9 cellular contexts compared by ENCODE assay signal in genomic region chr10:109934958-109935793, GRCh38. TPM values are rescaled to one million over a fixed set of nuclear protein-coding genes. Genes with fewer than 3 reads are reported as not detected.
A peak's percentile ranks its signal among the peaks of the same experiment; 100 is the strongest.
DNase-seq lines count a peak whose midpoint lies in the region; ATAC-seq, FAIRE-seq and TF ChIP-seq lines count a peak whose summit lies in the region.
"Had no signal": no experiment of that assay in that cellular context is flagged by ENCODE, and none has a peak within 500 bp of the region (broad histone marks: within the 10 kb centered on the region; RNA-seq: fewer than 3 reads in every experiment).

No MANE protein-coding gene starts in this region.

- FAIRE-seq in astrocyte (lab: Jason Lieb, UNC) = no peak
- FAIRE-seq in GM12891 (lab: Jason Lieb, UNC) = no peak

- peaks cover 13% of the 10 kb centered on the region for H3K4me1 Mint-ChIP-seq in astrocyte (ENCODE audit: low read depth, unreplicated experiment)

- H3K27me3 Mint-ChIP-seq in astrocyte (ENCODE audit: low read depth, unreplicated experiment) = no peaks in the 10 kb centered on the region

- H3K79me2 ChIP-seq in astrocyte (ENCODE audit: insufficient read depth, low read length) (no peaks in the 10 kb centered on the region), MM.1S (ENCODE audit: low read length) (no peaks in the 10 kb centered on the region)

- H3K36me3 ChIP-seq in astrocyte (ENCODE audit: insufficient read depth, low read length) = no peaks in the 10 kb centered on the region
- H3K36me3 ChIP-seq in kidney epithelial cell (ENCODE audit: control insufficient read depth, insufficient read depth, low read length) = no peaks in the 10 kb centered on the region
- no peaks in the 10 kb centered on the region for H3K36me3 ChIP-seq in MM.1S (replicated peaks; ENCODE audit: insufficient read depth, low read length)

- H3K9me2 ChIP-seq in MM.1S (replicated peaks; ENCODE audit: insufficient read depth, low read length) = no peaks in the 10 kb centered on the region

- H3K9ac ChIP-seq in astrocyte (ENCODE audit: low read length) (no peak overlapping the region), MM.1S (ENCODE audit: low read length) (no peak overlapping the region)

- TF ChIP-seq CTCF in astrocyte (IDR thresholded peaks at IDR 0.05; ENCODE audit: insufficient read depth, low read depth, low read length) (no peak), kidney epithelial cell (IDR thresholded peaks at IDR 0.05; ENCODE audit: insufficient read depth, low read length, poor library complexity, severe bottlenecking) (no peak), MM.1S (IDR thresholded peaks at IDR 0.05; ENCODE audit: low read length) (no peak)

- no peaks in the 10 kb centered on the region for H3K9me3 ChIP-seq in astrocyte (ENCODE audit: insufficient read depth, low read depth, low read length)
- H3K9me3 ChIP-seq in MM.1S (replicated peaks; ENCODE audit: insufficient read depth, low read length) = no peaks in the 10 kb centered on the region

- H3K4me3 ChIP-seq in astrocyte (ENCODE audit: insufficient read depth, low read depth, low read length) (no peak overlapping the region), kidney epithelial cell (ENCODE audit: low read depth, low read length) (no peak overlapping the region), MM.1S (ENCODE audit: low read length) (no peak overlapping the region)

- no peaks in the 10 kb centered on the region for H3K36me3 Mint-ChIP-seq in astrocyte (ENCODE audit: low read depth, unreplicated experiment)

- H3F3A ChIP-seq in MM.1S (ENCODE audit: insufficient read depth, low read length) = no peaks in the 10 kb centered on the region

- peak; percentile 19 to 23 for DNase-seq in stimulated activated CD4-positive, alpha-beta T cell treated with anti-CD3 and anti-CD28 coated beads, Interleukin-2, amount 100 ng/mL, for 24 hours
- DNase-seq in stimulated activated CD4-positive, alpha-beta T cell treated with anti-CD3 and anti-CD28 coated beads, Interleukin-2, amount 100 ng/mL, for 48 hours = no peak
- peak; percentile 86 for DNase-seq in astrocyte (ENCODE audit: low read depth)
- DNase-seq in kidney epithelial cell (ENCODE audit: low read depth) = peak; percentile 80
- DNase-seq in GM12891 (ENCODE audit: insufficient read length, low spot score) = no peak
- no peak for DNase-seq in cerebellar nuclear complex (lab: John Stamatoyannopoulos, UW)
- no peak for DNase-seq in MM.1S
- DNase-seq: occipital lobe had no signal

- no peak overlapping the region for H3K27ac ChIP-seq in astrocyte (ENCODE audit: low read depth, low read length)
- no peak overlapping the region for H3K27ac ChIP-seq in MM.1S (ENCODE audit: low read length)

- H3K4me1 ChIP-seq in astrocyte (ENCODE audit: insufficient read depth, low read length) = peaks cover 5% of the 10 kb centered on the region
- 0 out of 2 replicates have a peak, but pooled peaks cover 3% of the 10 kb centered on the region for H3K4me1 ChIP-seq in MM.1S (ENCODE audit: low read length)

- H3K27me3 ChIP-seq in astrocyte (ENCODE audit: insufficient read depth, low read length) (no peaks in the 10 kb centered on the region), kidney epithelial cell (ENCODE audit: control insufficient read depth, insufficient read depth, low read length) (no peaks in the 10 kb centered on the region), MM.1S (replicated peaks; ENCODE audit: insufficient read depth, low read length) (no peaks in the 10 kb centered on the region)

- peak overlapping the region; percentile 24 for H3K27ac Mint-ChIP-seq in astrocyte (ENCODE audit: unreplicated experiment)

- H4K20me1 ChIP-seq in astrocyte (ENCODE audit: insufficient read depth, low read length) = no peaks in the 10 kb centered on the region
- no peaks in the 10 kb centered on the region for H4K20me1 ChIP-seq in MM.1S (ENCODE audit: insufficient read depth, low read length)

- no peak for TF ChIP-seq POLR2A in GM12891 (IDR thresholded peaks at IDR 0.05; ENCODE audit: low read depth, low read length)

- peak overlapping the region; percentile 50 for H3K4me2 ChIP-seq in astrocyte (ENCODE audit: low read length)
- H3K4me2 ChIP-seq in MM.1S (ENCODE audit: low read depth, low read length) = no peak overlapping the region

- H2AFZ ChIP-seq in astrocyte (ENCODE audit: low read depth, low read length) (peak overlapping the region; percentile 55), MM.1S (ENCODE audit: low read length) (no peak overlapping the region)

- ATAC-seq in HG02798 (IDR thresholded peaks at IDR 0.05; ENCODE audit: poor library complexity, unreplicated experiment) = no peak

- no peak overlapping the region for H3K4me3 Mint-ChIP-seq in astrocyte (ENCODE audit: unreplicated experiment)

- no peaks in the 10 kb centered on the region for H3K9me3 Mint-ChIP-seq in astrocyte (ENCODE audit: unreplicated experiment)

TF ChIP-seq in GM12891, 5 proteins besides CTCF, POLR2A, EP300 and RAD21:
- TF ChIP-seq SPI1 (IDR thresholded peaks at IDR 0.05; ENCODE audit: low read depth, low read length) (no peak), PAX5 (IDR thresholded peaks at IDR 0.05; ENCODE audit: insufficient read depth, low read length, severe bottlenecking) (no peak), POU2F2 (IDR thresholded peaks at IDR 0.05; ENCODE audit: low read depth, low read length) (no peak), POLR2AphosphoS5 (IDR thresholded peaks at IDR 0.05; ENCODE audit: low read depth, low read length) (no peak), TAF1 (IDR thresholded peaks at IDR 0.05; ENCODE audit: low read depth, low read length) (no peak)

RNA-seq across cellular contexts. Expression of gene XPNPEP1, which starts 11.9 kb away (rescaled TPM):
- 100 and 104 TPM in 2 replicates for total RNA-seq in astrocyte
- 94.6 and 111 TPM in 2 replicates for total RNA-seq in kidney epithelial cell
- 40.8 TPM for polyA plus RNA-seq in GM12891 (2012; ENCODE audit: low read depth, missing spikeins)

Comparison
In these comparisons a context has a peak if more than half of its experiments do, and no peak if none do; other contexts are left out.
1. DNase-seq: peak in stimulated activated CD4-positive, alpha-beta T cell treated with anti-CD3 and anti-CD28 coated beads, Interleukin-2, amount 100 ng/mL, for 24 hours (2 of 2), astrocyte (single experiment) and kidney epithelial cell (single experiment); none in stimulated activated CD4-positive, alpha-beta T cell treated with anti-CD3 and anti-CD28 coated beads, Interleukin-2, amount 100 ng/mL, for 48 hours (0 of 2), GM12891 (single experiment), cerebellar nuclear complex (0 of 2) and MM.1S (single experiment).